In the genomic region with DNA sequence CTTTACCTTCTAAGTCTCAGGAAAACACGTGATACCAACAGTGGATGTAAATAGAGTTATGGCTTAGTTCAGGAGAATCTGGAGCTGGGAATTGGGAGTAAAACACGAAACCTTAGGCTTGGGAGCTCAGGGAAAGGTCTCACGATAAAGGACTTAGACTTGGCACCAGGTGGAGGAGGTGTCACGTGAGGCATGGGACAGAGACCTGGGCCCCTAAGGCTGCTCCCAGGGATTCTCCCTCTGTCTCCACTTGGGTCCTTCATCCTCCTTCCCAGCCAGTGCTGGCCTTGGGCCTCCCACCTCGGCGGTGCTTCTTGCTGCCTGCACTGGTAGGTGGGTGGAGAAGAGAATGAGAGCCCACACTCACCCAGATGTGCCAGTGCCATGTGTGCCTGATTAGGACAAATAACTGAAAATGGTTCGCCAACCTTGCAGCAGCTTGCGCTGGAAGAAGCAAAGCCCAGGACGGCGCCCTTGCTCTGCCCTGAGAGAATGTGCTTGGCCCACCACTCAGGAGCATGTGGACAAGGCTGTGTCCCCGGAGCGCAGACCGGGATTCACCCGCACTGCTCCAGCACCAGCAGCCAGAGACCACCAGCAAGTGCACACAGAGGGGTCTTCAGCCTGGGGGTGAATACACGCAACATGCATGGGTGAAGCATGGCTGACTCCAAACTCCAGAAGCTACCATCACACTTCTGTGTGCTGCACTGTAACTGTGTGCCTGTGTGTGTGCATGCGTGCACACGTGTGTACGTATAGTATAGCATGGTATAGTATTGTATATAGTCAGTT, we compare ENCODE assay signal across 24 cellular contexts. TPM values are rescaled to one million over a fixed set of nuclear protein-coding genes. Genes with fewer than 3 reads are reported as not detected.
A peak's percentile ranks its signal among the peaks of the same experiment; 100 is the strongest.
DNase-seq lines count a peak whose midpoint lies in the region; ATAC-seq, FAIRE-seq and TF ChIP-seq lines count a peak whose summit lies in the region.
"Had no signal": no experiment of that assay in that cellular context is flagged by ENCODE, and none has a peak within 500 bp of the region (broad histone marks: within the 10 kb centered on the region; RNA-seq: fewer than 3 reads in every experiment).

No MANE protein-coding gene starts in this region.

- H3K27me3 Mint-ChIP-seq in activated CD4-positive, alpha-beta T cell treated with anti-CD3 and anti-CD28 coated beads, Interleukin-2, amount 10 ng/mL, durations not matched to agents 7 days and 5 days = no peaks in the 10 kb centered on the region

- H3K4me1 Mint-ChIP-seq in activated CD4-positive, alpha-beta T cell treated with anti-CD3 and anti-CD28 coated beads, Interleukin-2, amount 10 ng/mL, durations not matched to agents 7 days and 5 days = peaks cover 26% of the 10 kb centered on the region

- H2AFZ ChIP-seq in Loucy (ENCODE audit: low read length) (no peak overlapping the region), HepG2 (ENCODE audit: low read length) (no peak overlapping the region)

- peak overlapping the region; percentile 55 for H3K9ac ChIP-seq in Loucy (ENCODE audit: low read depth, low read length, poor library complexity, severe bottlenecking)
- no peak overlapping the region for H3K9ac ChIP-seq in HepG2 (ENCODE audit: insufficient read depth, low read depth, low read length)

- FAIRE-seq in HepG2 (lab: Jason Lieb, UNC) = no peak
- FAIRE-seq: A204.1, endothelial cell of umbilical vein, G401.6, H1, RCC 7860 had no signal

- POLR2A ChIA-PET in activated CD4-positive, alpha-beta T cell treated with anti-CD3 and anti-CD28 coated beads, Interleukin-2, amount 10 ng/mL, durations not matched to agents 7 days and 5 days (lab: Charles Lee) = interaction anchor here (0.5 kb wide), 1 partner anchor 25 kb away, joined by 3 read pairs; no protein-coding TSS in a partner anchor
- POLR2A ChIA-PET in HepG2 (lab: Yijun Ruan, JAX) = interaction anchor here (1.0 to 2.6 kb wide), 4 partner anchors 10 to 20 kb away, joined by 3 to 13 read pairs (median 5); no protein-coding TSS in a partner anchor

- H4K20me1 ChIP-seq in Loucy (ENCODE audit: insufficient read depth, low read length, poor library complexity, severe bottlenecking) (no peaks in the 10 kb centered on the region), HepG2 (ENCODE audit: insufficient read depth, low read length) (no peaks in the 10 kb centered on the region)

- H3K27ac ChIP-seq in HepG2 (ENCODE audit: extremely low read length, insufficient read depth, low read length) (no peak overlapping the region), thymus (ENCODE audit: low read depth) (peak overlapping the region; percentile 95), brain microvascular endothelial cell (no peak overlapping the region)
- H3K27ac ChIP-seq: body of pancreas, left lung, SJSA1, thyroid gland had no signal

- H3K27me3 ChIP-seq in Loucy (ENCODE audit: insufficient read depth, low read length, poor library complexity, severe bottlenecking) = no peaks in the 10 kb centered on the region
- H3K27me3 ChIP-seq in HepG2 (ENCODE audit: control insufficient read depth in 1 of 2, insufficient read depth in 2 of 2, low read length in 2 of 2) = no peaks in the 10 kb centered on the region
- H3K27me3 ChIP-seq in thymus (ENCODE audit: control insufficient read depth, insufficient read depth) = no peaks in the 10 kb centered on the region
- H3K27me3 ChIP-seq in brain microvascular endothelial cell (replicated peaks) = no peaks in the 10 kb centered on the region
- H3K27me3 ChIP-seq: body of pancreas, left lung, SJSA1, thyroid gland had no signal

- no peak for TF ChIP-seq CTCF in Loucy (conservative IDR thresholded peaks at IDR 0.05; ENCODE audit: low read length)
- no peak for TF ChIP-seq CTCF in HepG2 (CRISPR knock-in tag; IDR thresholded peaks at IDR 0.05)
- TF ChIP-seq CTCF in brain microvascular endothelial cell (IDR thresholded peaks at IDR 0.05; ENCODE audit: low read depth, low read length, missing control alignments) = no peak

- in situ Hi-C loops in HepG2 (cut with HindIII; ENCODE audit: extremely low pct_ligation_motif_present, low pct_unique_long_range_greater_than_20kb) = no loop called here
- in situ Hi-C loops in brain microvascular endothelial cell (cut with HindIII; ENCODE audit: low pct_ligation_motif_present, low sequenced_read_pairs) = no loop called here

- no peaks in the 10 kb centered on the region for H3K79me2 ChIP-seq in Loucy (ENCODE audit: insufficient read depth, low read length)
- no peaks in the 10 kb centered on the region for H3K79me2 ChIP-seq in HepG2 (ENCODE audit: insufficient read depth, low read length)

- no peak for TF ChIP-seq POLR2A in HepG2 (IDR thresholded peaks at IDR 0.05; ENCODE audit: insufficient read depth in 1 of 2, low read depth in 2 of 2, low read length in 2 of 2)

- BruUV-seq in HepG2 (replicated peaks; lab: Mats Ljungman, UMichigan) = no TSS peak

- no peak overlapping the region for H3K4me3 Mint-ChIP-seq in activated CD4-positive, alpha-beta T cell treated with anti-CD3 and anti-CD28 coated beads, Interleukin-2, amount 10 ng/mL, durations not matched to agents 7 days and 5 days

- peak overlapping the region; percentile 37 for H3K4me2 ChIP-seq in Loucy (ENCODE audit: low read depth, low read length, poor library complexity, severe bottlenecking)
- peak overlapping the region; percentile 32 for H3K4me2 ChIP-seq in HepG2 (ENCODE audit: low read depth, low read length)

- H3K36me3 Mint-ChIP-seq in activated CD4-positive, alpha-beta T cell treated with anti-CD3 and anti-CD28 coated beads, Interleukin-2, amount 10 ng/mL, durations not matched to agents 7 days and 5 days (ENCODE audit: low read depth) = no peaks in the 10 kb centered on the region

- no peaks in the 10 kb centered on the region for H3K36me3 ChIP-seq in Loucy (ENCODE audit: insufficient read depth, low read length)
- H3K36me3 ChIP-seq in HepG2 (replicated peaks in 1 of 2; ENCODE audit: control insufficient read depth in 1 of 2, insufficient read depth in 2 of 2, low read length in 2 of 2) = no peaks in the 10 kb centered on the region
- no peaks in the 10 kb centered on the region for H3K36me3 ChIP-seq in thymus (ENCODE audit: control insufficient read depth, insufficient read depth)
- H3K36me3 ChIP-seq in brain microvascular endothelial cell (replicated peaks) = no peaks in the 10 kb centered on the region
- H3K36me3 ChIP-seq: left lung, SJSA1, thyroid gland had no signal

- DNase-seq in activated CD4-positive, alpha-beta T cell treated with anti-CD3 and anti-CD28 coated beads, Interleukin-2, amount 10 ng/mL, durations not matched to agents 7 days and 5 days = no peak
- DNase-seq in activated CD4-positive, alpha-beta T cell treated with anti-CD3 and anti-CD28 coated beads, Interleukin-2, amount 50 U/mL, for 1 hour = no peak
- DNase-seq in HepG2 (ENCODE audit: low spot score) (no peak), foreskin melanocyte (no peak), cerebellar cortex (ENCODE audit: low spot score) (no peak), brain microvascular endothelial cell (no peak)
- DNase-seq: activated CD4-positive, alpha-beta T cell treated with anti-CD3 and anti-CD28 coated beads for 1 hour; activated CD8-positive, alpha-beta memory T cell treated with anti-CD3 and anti-CD28 coated beads for 24 hours; activated gamma-delta T cell; body of pancreas; hypothalamus; left lung; NCI-H1092 treated with DMSO at 0.1 percent for 48 hours; nucleus accumbens; thyroid gland had no signal

- peak; percentile 27; the same call in 2 of the 3 replicates for ATAC-seq in HepG2
- ATAC-seq: body of pancreas, left lung had no signal

- H3K4me3 ChIP-seq in Loucy (ENCODE audit: low read length, poor library complexity, severe bottlenecking) (no peak overlapping the region), HepG2 (replicated peaks in 1 of 3; ENCODE audit: insufficient read depth in 1 of 3, low read depth in 2 of 3, low read length in 3 of 3) (peak overlapping the region in 1 of 3 experiments; percentile 11; a peak in 1 of 6 replicates), thymus (ENCODE audit: low read length) (peak overlapping the region; percentile 24), brain microvascular endothelial cell (ENCODE audit: low read depth, low read length) (no peak overlapping the region)
- H3K4me3 ChIP-seq: body of pancreas, left lung, SJSA1, thyroid gland had no signal

- H3K4me1 ChIP-seq in Loucy (ENCODE audit: insufficient read depth, low read length, poor library complexity, severe bottlenecking) (peaks cover 21% of the 10 kb centered on the region), HepG2 (ENCODE audit: insufficient read depth, low read length) (peaks cover 19% of the 10 kb centered on the region), thymus (ENCODE audit: control insufficient read depth, insufficient read depth, low read length) (peaks cover 44% of the 10 kb centered on the region)
- H3K4me1 ChIP-seq: body of pancreas, left lung, thyroid gland had no signal

- TF ChIP-seq EP300 in HepG2 (IDR thresholded peaks at IDR 0.05; ENCODE audit: low read depth in 2 of 2, low read length in 2 of 2) = no peak
- TF ChIP-seq EP300 in HepG2 (CRISPR knock-in tag; IDR thresholded peaks at IDR 0.05; ENCODE audit: borderline replicate concordance) = no peak

- peak overlapping the region; percentile 84 for H3K27ac Mint-ChIP-seq in activated CD4-positive, alpha-beta T cell treated with anti-CD3 and anti-CD28 coated beads, Interleukin-2, amount 10 ng/mL, durations not matched to agents 7 days and 5 days
- H3K27ac Mint-ChIP-seq: stimulated activated naive CD8-positive, alpha-beta T cell treated with anti-CD3 and anti-CD28 coated beads, Interleukin-15, Interleukin-2, amounts not matched to agents 100 ng/mL and 50 ng/mL, for 24 hours had no signal

- intact Hi-C loops in HepG2 (cut with micrococcal nuclease; ENCODE audit: unreplicated experiment) = no loop called here

- 71% methylated on average over 8 of the region's 18 CpGs for WGBS in HepG2 (ENCODE audit: low lambda C conversion rate)
- 73% methylated on average over 18 of the region's 18 CpGs for WGBS in thymus

- no peaks in the 10 kb centered on the region for H3K9me3 Mint-ChIP-seq in activated CD4-positive, alpha-beta T cell treated with anti-CD3 and anti-CD28 coated beads, Interleukin-2, amount 10 ng/mL, durations not matched to agents 7 days and 5 days
- H3K9me3 Mint-ChIP-seq: stimulated activated naive CD8-positive, alpha-beta T cell treated with anti-CD3 and anti-CD28 coated beads, Interleukin-15, Interleukin-2, amounts not matched to agents 100 ng/mL and 50 ng/mL, for 24 hours had no signal

- no peaks in the 10 kb centered on the region for H3F3A ChIP-seq in Loucy (ENCODE audit: low read depth)

- H3K9me2 ChIP-seq in Loucy (replicated peaks; ENCODE audit: low read depth, low read length) = no peaks in the 10 kb centered on the region

- CTCF ChIA-PET in activated CD4-positive, alpha-beta T cell treated with anti-CD3 and anti-CD28 coated beads, Interleukin-2, amount 10 ng/mL, durations not matched to agents 7 days and 5 days (lab: Charles Lee) = interaction anchor here (0.6 to 1.7 kb wide), 5 partner anchors 8 to 140 kb away, joined by 3 to 6 read pairs (median 5); no protein-coding TSS in a partner anchor
- CTCF ChIA-PET in HepG2 (lab: Yijun Ruan, JAX; ENCODE audit: low intra/inter-chr PET ratio, low total read pairs) = no interaction called here

- TF ChIP-seq RAD21 in HepG2 (CRISPR knock-in tag; IDR thresholded peaks at IDR 0.05) = no peak

- H3K9me3 ChIP-seq in Loucy (ENCODE audit: insufficient read depth, low read depth, low read length) (no peaks in the 10 kb centered on the region), HepG2 (ENCODE audit: low read length) (no peaks in the 10 kb centered on the region), thymus (ENCODE audit: control insufficient read depth) (no peaks in the 10 kb centered on the region)
- H3K9me3 ChIP-seq: body of pancreas, left lung, SJSA1, thyroid gland had no signal

RNA-seq across cellular contexts. Expression of a gene that starts 48.1 kb away (rescaled TPM):
- 100 to 1,000 TPM; 112 to 133 TPM for total RNA-seq in activated CD4-positive, alpha-beta T cell treated with anti-CD3 and anti-CD28 coated beads, Interleukin-2, amount 10 ng/mL, durations not matched to agents 7 days and 5 days
- 94.8 and 133 TPM in 2 replicates for total RNA-seq in HepG2 (2016; rRNA removed; fragmentation: Illumina TruSeq; extraction: Trizol)
- total RNA-seq in HepG2 (2016; cell fraction: cytosol; rRNA removed; fragmentation: Illumina TruSeq; extraction: Trizol; ENCODE audit: low read depth) = 45.3 and 48.4 TPM in 2 replicates
- 94.6 and 133 TPM in 2 replicates for total RNA-seq in HepG2 (2016; cell fraction: insoluble cytoplasmic fraction; rRNA removed; fragmentation: Illumina TruSeq; extraction: Trizol)
- 77.8 and 78.0 TPM in 2 replicates for total RNA-seq in HepG2 (2016; cell fraction: membrane; rRNA removed; fragmentation: Illumina TruSeq; extraction: Trizol)
- 49.2 and 51.5 TPM in 2 replicates for total RNA-seq in HepG2 (2016; cell fraction: nucleus; rRNA removed; fragmentation: Illumina TruSeq; extraction: Trizol)
- polyA plus RNA-seq in HepG2 (2011; rRNA removed) (40.8 and 53.4 TPM in 2 replicates), thymus (125 TPM)
- 33.3 and 37.5 TPM in 2 replicates for polyA plus RNA-seq in HepG2 (2011; cell fraction: cytosol; rRNA removed)
- 15.1 and 19.9 TPM in 2 replicates for polyA plus RNA-seq in HepG2 (2011; cell fraction: nucleus; rRNA removed)
- 60.7 and 69.3 TPM in 2 replicates for polyA plus RNA-seq in HepG2 (2012)
- 40.3 and 41.0 TPM in 2 replicates for polyA plus RNA-seq in HepG2 (2016; cell fraction: cytosol; fragmentation: Illumina TruSeq; extraction: Trizol; ENCODE audit: low read depth)
- polyA plus RNA-seq in HepG2 (2016; cell fraction: insoluble cytoplasmic fraction; fragmentation: Illumina TruSeq; extraction: Trizol; ENCODE audit: low read depth) = 132 and 137 TPM in 2 replicates
- polyA plus RNA-seq in HepG2 (2016; cell fraction: membrane; fragmentation: Illumina TruSeq; extraction: Trizol; ENCODE audit: low read depth) = 67.1 and 72.3 TPM in 2 replicates
- polyA plus RNA-seq in HepG2 (2016; cell fraction: nucleus; fragmentation: Illumina TruSeq; extraction: Trizol; ENCODE audit: insufficient read depth, low read depth) = 76.0 and 78.0 TPM in 2 replicates
- 36.2 and 55.8 TPM in 2 replicates for polyA minus RNA-seq in HepG2 (2011; rRNA and poly(A)+ RNA removed; ENCODE audit: low replicate concordance)
- 33.5 and 35.7 TPM in 2 replicates for polyA minus RNA-seq in HepG2 (2011; cell fraction: cytosol; rRNA and poly(A)+ RNA removed)
- 19.4 and 20.3 TPM in 2 replicates for polyA minus RNA-seq in HepG2 (2011; cell fraction: nucleus; rRNA and poly(A)+ RNA removed)

RNA-seq across cellular contexts. Expression of a gene that starts 48.4 kb away (rescaled TPM):
- total RNA-seq in activated CD4-positive, alpha-beta T cell treated with anti-CD3 and anti-CD28 coated beads, Interleukin-2, amount 10 ng/mL, durations not matched to agents 7 days and 5 days = 10 to 100 TPM; 16.2 to 19.2 TPM
- 15.1 and 19.4 TPM in 2 replicates for total RNA-seq in HepG2 (2016; rRNA removed; fragmentation: Illumina TruSeq; extraction: Trizol)
- 4.2 and 4.9 TPM in 2 replicates for total RNA-seq in HepG2 (2016; cell fraction: cytosol; rRNA removed; fragmentation: Illumina TruSeq; extraction: Trizol; ENCODE audit: low read depth)
- total RNA-seq in HepG2 (2016; cell fraction: insoluble cytoplasmic fraction; rRNA removed; fragmentation: Illumina TruSeq; extraction: Trizol) = 15.4 and 19.7 TPM in 2 replicates
- total RNA-seq in HepG2 (2016; cell fraction: membrane; rRNA removed; fragmentation: Illumina TruSeq; extraction: Trizol) = 6.6 and 7.0 TPM in 2 replicates
- total RNA-seq in HepG2 (2016; cell fraction: nucleus; rRNA removed; fragmentation: Illumina TruSeq; extraction: Trizol) = 12.6 and 15.6 TPM in 2 replicates
- polyA plus RNA-seq in HepG2 (2011; rRNA removed) = 10.9 and 13.9 TPM in 2 replicates
- polyA plus RNA-seq in HepG2 (2011; cell fraction: cytosol; rRNA removed) = 7.8 and 7.9 TPM in 2 replicates
- polyA plus RNA-seq in HepG2 (2011; cell fraction: nucleus; rRNA removed) = 9.8 and 11.9 TPM in 2 replicates
- 8.9 TPM in 2 replicates for polyA plus RNA-seq in HepG2 (2012)
- polyA plus RNA-seq in HepG2 (2016; cell fraction: cytosol; fragmentation: Illumina TruSeq; extraction: Trizol; ENCODE audit: low read depth) = 1.2 and 1.3 TPM in 2 replicates
- 13.3 and 15.0 TPM in 2 replicates for polyA plus RNA-seq in HepG2 (2016; cell fraction: insoluble cytoplasmic fraction; fragmentation: Illumina TruSeq; extraction: Trizol; ENCODE audit: low read depth)
- polyA plus RNA-seq in HepG2 (2016; cell fraction: membrane; fragmentation: Illumina TruSeq; extraction: Trizol; ENCODE audit: low read depth) = 1.8 TPM in 2 replicates
- 13.9 and 14.0 TPM in 2 replicates for polyA plus RNA-seq in HepG2 (2016; cell fraction: nucleus; fragmentation: Illumina TruSeq; extraction: Trizol; ENCODE audit: insufficient read depth, low read depth)
- 6.2 and 7.1 TPM in 2 replicates for polyA minus RNA-seq in HepG2 (2011; rRNA and poly(A)+ RNA removed; ENCODE audit: low replicate concordance)
- 8.8 and 9.5 TPM in 2 replicates for polyA minus RNA-seq in HepG2 (2011; cell fraction: cytosol; rRNA and poly(A)+ RNA removed)
- 21.0 and 25.5 TPM in 2 replicates for polyA minus RNA-seq in HepG2 (2011; cell fraction: nucleus; rRNA and poly(A)+ RNA removed)
- polyA plus RNA-seq in thymus = 4.7 TPM
